Comparison of ENCODE assay signal across 8 cellular contexts in the genomic region with DNA sequence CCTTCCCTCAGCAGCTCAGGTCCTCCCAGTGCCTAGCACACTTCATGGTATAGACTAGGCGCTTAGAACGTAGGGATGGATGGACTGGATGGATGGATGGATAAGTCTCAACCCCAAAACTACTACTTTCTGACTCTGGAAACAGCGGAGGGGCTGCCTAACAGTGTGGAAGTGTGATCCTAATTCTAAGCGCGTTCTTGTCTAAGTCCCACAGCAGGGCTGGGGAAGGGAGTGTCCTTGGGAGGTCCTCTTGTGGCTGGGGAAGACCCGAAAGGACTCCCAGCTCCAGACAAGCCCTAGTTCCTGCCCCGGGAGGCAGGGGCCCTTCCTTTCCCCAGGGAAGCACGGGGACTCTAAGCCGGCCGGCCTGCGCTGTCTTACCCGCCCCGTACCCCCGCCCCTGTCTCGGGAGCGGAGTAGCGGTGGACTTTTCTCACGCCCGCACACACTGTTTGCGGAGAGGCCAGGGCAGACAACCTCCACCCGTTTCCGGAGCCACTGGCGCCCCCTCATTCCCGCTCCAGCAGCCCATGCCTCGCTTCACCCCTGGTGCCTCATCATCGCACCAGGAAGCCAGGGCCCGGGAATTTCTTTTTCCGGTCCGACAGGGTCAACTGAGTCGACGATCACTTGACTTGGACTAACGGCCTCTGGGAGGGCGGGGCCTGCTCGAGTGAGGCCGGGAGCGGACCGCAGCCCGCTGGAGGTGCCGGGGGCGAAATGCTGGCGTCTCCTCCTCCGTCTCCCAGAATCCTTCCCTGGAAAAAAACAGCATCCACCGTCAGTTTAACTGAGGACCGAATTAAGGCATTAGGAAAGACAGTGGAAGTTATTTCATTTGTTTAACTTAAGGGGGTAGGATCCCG.
DNase-seq lines count a peak whose midpoint lies in the region; ATAC-seq and FAIRE-seq lines count a peak whose summit lies in the region.

No MANE protein-coding gene starts in this region.

- peak overlapping the region; percentile 42 for H3K27ac ChIP-seq in ACC112 (ENCODE audit: low read depth, low read length)

- no peaks in the 10 kb centered on the region for H3K79me2 ChIP-seq in ACC112 (ENCODE audit: control insufficient read depth, insufficient read depth, low read length, unreplicated experiment)

- H3K9me3 Mint-ChIP-seq in activated CD8-positive, alpha-beta memory T cell treated with anti-CD3 and anti-CD28 coated beads, Interleukin-2, amount 10 ng/mL, durations not matched to agents 7 days and 5 days (ENCODE audit: low read depth) = no peaks in the 10 kb centered on the region
- H3K9me3 Mint-ChIP-seq in stimulated activated effector memory CD8-positive, alpha-beta T cell treated with anti-CD3 and anti-CD28 coated beads, Interleukin-12 subunit alpha, Interleukin-12 subunit beta, amount 100 ng/mL, for 72 hours = no peaks in the 10 kb centered on the region

- H3K4me3 ChIP-seq in ACC112 (ENCODE audit: low read depth, low read length) = peak overlapping the region; percentile 69
- peak overlapping the region; percentile 43 for H3K4me3 ChIP-seq in mononuclear cell (ENCODE audit: low read length)

- H3K4me1 ChIP-seq in ACC112 (ENCODE audit: control insufficient read depth, insufficient read depth, low read length, unreplicated experiment) = peaks cover 12% of the 10 kb centered on the region
- H3K4me1 ChIP-seq in mononuclear cell (ENCODE audit: insufficient read depth, low read length) = no peaks in the 10 kb centered on the region

- no peaks in the 10 kb centered on the region for H3K36me3 Mint-ChIP-seq in activated CD8-positive, alpha-beta memory T cell treated with anti-CD3 and anti-CD28 coated beads, Interleukin-2, amount 10 ng/mL, durations not matched to agents 7 days and 5 days
- no peaks in the 10 kb centered on the region for H3K36me3 Mint-ChIP-seq in stimulated activated effector memory CD8-positive, alpha-beta T cell treated with anti-CD3 and anti-CD28 coated beads, Interleukin-12 subunit alpha, Interleukin-12 subunit beta, amount 100 ng/mL, for 72 hours

- H3K27ac Mint-ChIP-seq in activated CD8-positive, alpha-beta memory T cell treated with anti-CD3 and anti-CD28 coated beads, Interleukin-2, amount 10 ng/mL, durations not matched to agents 7 days and 5 days = no peak overlapping the region
- H3K27ac Mint-ChIP-seq in stimulated activated effector memory CD8-positive, alpha-beta T cell treated with anti-CD3 and anti-CD28 coated beads, Interleukin-12 subunit alpha, Interleukin-12 subunit beta, amount 100 ng/mL, for 72 hours = peak overlapping the region; percentile 88

- ATAC-seq in activated CD8-positive, alpha-beta memory T cell treated with anti-CD3 and anti-CD28 coated beads, Interleukin-2, amount 10 ng/mL, durations not matched to agents 7 days and 5 days = peak; percentile 62
- peak; percentile 71 for ATAC-seq in esophagus mucosa
- ATAC-seq in stimulated activated effector memory CD8-positive, alpha-beta T cell treated with anti-CD3 and anti-CD28 coated beads, Interleukin-12 subunit alpha, Interleukin-12 subunit beta, amount 100 ng/mL, for 72 hours = peak; percentile 72

- CTCF ChIA-PET in activated CD8-positive, alpha-beta memory T cell treated with anti-CD3 and anti-CD28 coated beads, Interleukin-2, amount 10 ng/mL, durations not matched to agents 7 days and 5 days (lab: Charles Lee) = no interaction called here

- peaks cover 43% of the 10 kb centered on the region for H3K27me3 Mint-ChIP-seq in activated CD8-positive, alpha-beta memory T cell treated with anti-CD3 and anti-CD28 coated beads, Interleukin-2, amount 10 ng/mL, durations not matched to agents 7 days and 5 days

- H3K36me3 ChIP-seq in ACC112 (ENCODE audit: insufficient read depth, low read length) = no peaks in the 10 kb centered on the region

- peak overlapping the region; percentile 99 for H2AFZ ChIP-seq in ACC112 (ENCODE audit: low read length, unreplicated experiment)

- peak; percentile 65 for FAIRE-seq in GM18507 (lab: Jason Lieb, UNC)

- peak overlapping the region; percentile 55 for H3K4me3 Mint-ChIP-seq in activated CD8-positive, alpha-beta memory T cell treated with anti-CD3 and anti-CD28 coated beads, Interleukin-2, amount 10 ng/mL, durations not matched to agents 7 days and 5 days
- peak overlapping the region; percentile 69 for H3K4me3 Mint-ChIP-seq in stimulated activated effector memory CD8-positive, alpha-beta T cell treated with anti-CD3 and anti-CD28 coated beads, Interleukin-12 subunit alpha, Interleukin-12 subunit beta, amount 100 ng/mL, for 72 hours

- H3K27me3 ChIP-seq in ACC112 (ENCODE audit: insufficient read depth, low read length) = no peaks in the 10 kb centered on the region
- no peaks in the 10 kb centered on the region for H3K27me3 ChIP-seq in mononuclear cell (ENCODE audit: insufficient read depth, low read length)

- no peaks in the 10 kb centered on the region for H3K9me3 ChIP-seq in mononuclear cell (ENCODE audit: low read depth, low read length)

- no peak for DNase-seq in GM18507 (ENCODE audit: extremely low spot score, insufficient read length, low read depth)
- peak; percentile 43 for DNase-seq in NCI-H146 treated with DMSO at 0.1 percent for 48 hours (lab: John Stamatoyannopoulos, UW; ENCODE audit: unreplicated experiment)
- peak; percentile 70 for DNase-seq in activated CD8-positive, alpha-beta memory T cell treated with anti-CD3 and anti-CD28 coated beads, Interleukin-2, amount 10 ng/mL, durations not matched to agents 7 days and 5 days
- DNase-seq in stimulated activated effector memory CD8-positive, alpha-beta T cell treated with anti-CD3 and anti-CD28 coated beads, Interleukin-12 subunit alpha, Interleukin-12 subunit beta, amount 100 ng/mL, for 72 hours (ENCODE audit: low spot score in 2 of 2) = peak; percentile 34 to 77
- no peak for DNase-seq in SKM-1 treated with dmso at 0.1 percent for 144 hours (lab: John Stamatoyannopoulos, UW; ENCODE audit: unreplicated experiment)

- peaks cover 8% of the 10 kb centered on the region for H3K4me1 Mint-ChIP-seq in activated CD8-positive, alpha-beta memory T cell treated with anti-CD3 and anti-CD28 coated beads, Interleukin-2, amount 10 ng/mL, durations not matched to agents 7 days and 5 days
- H3K4me1 Mint-ChIP-seq in stimulated activated effector memory CD8-positive, alpha-beta T cell treated with anti-CD3 and anti-CD28 coated beads, Interleukin-12 subunit alpha, Interleukin-12 subunit beta, amount 100 ng/mL, for 72 hours = peaks cover 13% of the 10 kb centered on the region

Comparison
In these comparisons a context has a peak if more than half of its experiments do, and no peak if none do; other contexts are left out.
1. DNase-seq: peak in NCI-H146 treated with DMSO at 0.1 percent for 48 hours (single experiment), activated CD8-positive, alpha-beta memory T cell treated with anti-CD3 and anti-CD28 coated beads, Interleukin-2, amount 10 ng/mL, durations not matched to agents 7 days and 5 days (single experiment) and stimulated activated effector memory CD8-positive, alpha-beta T cell treated with anti-CD3 and anti-CD28 coated beads, Interleukin-12 subunit alpha, Interleukin-12 subunit beta, amount 100 ng/mL, for 72 hours (2 of 2); none in GM18507 (single experiment) and SKM-1 treated with dmso at 0.1 percent for 144 hours (single experiment).
2. Peak in every context shown above with its lines, with median percentiles within 50 percentile points of each other: ATAC-seq.